Comparison of ENCODE assay signal across 20 cellular contexts in genomic region chr11:113574586-113574985, GRCh38.
A peak's percentile ranks its signal among the peaks of the same experiment; 100 is the strongest.
DNase-seq lines count a peak whose midpoint lies in the region; FAIRE-seq and TF ChIP-seq lines count a peak whose summit lies in the region.
"Had no signal": no experiment of that assay in that cellular context is flagged by ENCODE, and none has a peak within 500 bp of the region (broad histone marks: within the 10 kb centered on the region; RNA-seq: fewer than 3 reads in every experiment).

No MANE protein-coding gene starts in this region.

- peaks cover 17% of the 10 kb centered on the region for H3K27me3 ChIP-seq in GM23248 (replicated peaks; ENCODE audit: insufficient read depth)

- H3K36me3 ChIP-seq in GM23248 (ENCODE audit: low read depth), result no peaks in the 10 kb centered on the region

- no peak overlapping the region for H3K4me3 ChIP-seq in GM23248
- H3K4me3 ChIP-seq: PC-9 had no signal

- DNase-seq in AG20443 (ENCODE audit: low spot score), result peak; percentile 38
- DNase-seq in GM23248, result peak; percentile 34
- DNase-seq in NCI-H69 (lab: John Stamatoyannopoulos, UW), result peak; percentile 75
- peak; percentile 42 for DNase-seq in fibroblast of peridontal ligament (ENCODE audit: extremely low read depth)
- DNase-seq in D721Med (ENCODE audit: insufficient read length, low spot score), result no peak
- no peak for DNase-seq in NCI-H1436 treated with DMSO at 0.1 percent for 48 hours (lab: John Stamatoyannopoulos, UW)
- no peak for DNase-seq in activated CD8-positive, alpha-beta memory T cell treated with anti-CD3 and anti-CD28 coated beads for 24 hours
- DNase-seq: C1 segment of cervical spinal cord; CD8-positive, alpha-beta T cell; EL; GF-D8; MM.1S; NCI-H1048; NCI-H2029; NCI-H226; NCI-H510A treated with DMSO at 0.1 percent for 48 hours; PC-9; SHP77 treated with DMSO at 0.1 percent for 48 hours had no signal

- 26 to 29% methylated on average over 2 of the region's 2 CpGs for WGBS in GM23248 (ENCODE audit: low coverage in 1 of 2, low lambda C conversion rate in 2 of 2, missing lambda C conversion rate in 2 of 2), 2 experiments

- no peaks in the 10 kb centered on the region for H3F3A ChIP-seq in GM23248 (ENCODE audit: insufficient read depth)

- no peaks in the 10 kb centered on the region for H3K79me2 ChIP-seq in GM23248 (ENCODE audit: insufficient read depth)

- in situ Hi-C loops in GM23248 (cut with MboI), result no loop called here

- no peak overlapping the region for H2AFZ ChIP-seq in GM23248
- H2AFZ ChIP-seq: PC-9 had no signal

- H4K20me1 ChIP-seq in GM23248 (ENCODE audit: insufficient read depth), result no peaks in the 10 kb centered on the region

- FAIRE-seq in D721Med (lab: Jason Lieb, UNC), result no peak
- FAIRE-seq: GM19239 had no signal

- H3K4me1 ChIP-seq in GM23248 (ENCODE audit: insufficient read depth), result no peaks in the 10 kb centered on the region

- no peaks in the 10 kb centered on the region for H3K9me2 ChIP-seq in GM23248 (ENCODE audit: insufficient read depth)

- no peak for TF ChIP-seq CTCF in D721Med (IDR thresholded peaks at IDR 0.05; ENCODE audit: insufficient read depth, missing control alignments)

- no peak overlapping the region for H3K4me2 ChIP-seq in GM23248 (ENCODE audit: unreplicated experiment)
- H3K4me2 ChIP-seq: PC-9 had no signal

- no peak overlapping the region for H3K9ac ChIP-seq in GM23248

- no peak overlapping the region for H3K27ac ChIP-seq in GM23248
- H3K27ac ChIP-seq: PC-9, RWPE1 had no signal

- no peaks in the 10 kb centered on the region for H3K9me3 ChIP-seq in GM23248 (ENCODE audit: low read depth)

Comparison
In these comparisons a context has a peak if more than half of its experiments do, and no peak if none do; other contexts are left out.
1. DNase-seq: peak in AG20443 (single experiment), GM23248 (single experiment), NCI-H69 (single experiment) and fibroblast of peridontal ligament (single experiment); none in D721Med (single experiment), NCI-H1436 treated with DMSO at 0.1 percent for 48 hours (single experiment) and activated CD8-positive, alpha-beta memory T cell treated with anti-CD3 and anti-CD28 coated beads for 24 hours (single experiment).